Comparison of ENCODE assay signal across 9 cellular contexts in genomic region chr2:20677301-20678176, GRCh38. TPM values are rescaled to one million over a fixed set of nuclear protein-coding genes. Genes with fewer than 3 reads are reported as not detected.
DNase-seq lines count a peak whose midpoint lies in the region; ATAC-seq and TF ChIP-seq lines count a peak whose summit lies in the region.
"Had no signal": no experiment of that assay in that cellular context is flagged by ENCODE, and none has a peak within 500 bp of the region (broad histone marks: within the 10 kb centered on the region; RNA-seq: fewer than 3 reads in every experiment).

No MANE protein-coding gene starts in this region.

- peak; percentile 28 for ATAC-seq in GM18505 (IDR thresholded peaks at IDR 0.05; ENCODE audit: unreplicated experiment)
- peak; percentile 19 for ATAC-seq in GM21786 (IDR thresholded peaks at IDR 0.05; ENCODE audit: unreplicated experiment)
- ATAC-seq in memory B cell (ENCODE audit: low read depth): peak; percentile 27
- ATAC-seq in sciatic nerve: no peak

- peaks cover 3% of the 10 kb centered on the region for H3K36me3 Mint-ChIP-seq in memory B cell

- peak overlapping the region; percentile 77 for H3K4me3 Mint-ChIP-seq in memory B cell

- DNase-seq in KBM-7 (peak; percentile 21), memory B cell (ENCODE audit: low spot score in 2 of 2) (no peak), sciatic nerve (ENCODE audit: low spot score) (no peak), NCI-H446 treated with DMSO at 0.1 percent for 48 hours (lab: John Stamatoyannopoulos, UW) (no peak)
- no peak for DNase-seq in activated CD4-positive, alpha-beta T cell treated with anti-CD3 and anti-CD28 coated beads for 4 hours
- no peak for DNase-seq in stimulated activated CD8-positive, alpha-beta memory T cell treated with anti-CD3 and anti-CD28 coated beads, Interleukin-4, amount 100 ng/mL, for 48 hours
- DNase-seq: NCI-H226 had no signal

- H3K27ac Mint-ChIP-seq in memory B cell: peak overlapping the region; percentile 90

- no peaks in the 10 kb centered on the region for H3K27me3 Mint-ChIP-seq in memory B cell

- peaks cover 41% of the 10 kb centered on the region for H3K4me1 Mint-ChIP-seq in memory B cell

- in situ Hi-C loops in KBM-7 (cut with MboI; ENCODE audit: low pct_unique_long_range_greater_than_20kb, low sequenced_read_pairs): no loop called here

- H3K9me3 Mint-ChIP-seq in memory B cell: no peaks in the 10 kb centered on the region

- intact Hi-C loops in sciatic nerve (cut with DNase I): no loop called here

- no peak for TF ChIP-seq POLR2A in GM18505 (IDR thresholded peaks at IDR 0.05; ENCODE audit: borderline replicate concordance, extremely low read depth, insufficient read depth, insufficient read length)

RNA-seq across cellular contexts. Expression of gene GDF7, which starts 10.6 kb away (rescaled TPM):
- total RNA-seq in sciatic nerve: 7.6 TPM

RNA-seq across cellular contexts. Expression of gene HS1BP3, which starts 26.6 kb away (rescaled TPM):
- total RNA-seq in sciatic nerve: 23.2 TPM
